Comparison of ENCODE assay signal across 35 cellular contexts in the genomic region with DNA sequence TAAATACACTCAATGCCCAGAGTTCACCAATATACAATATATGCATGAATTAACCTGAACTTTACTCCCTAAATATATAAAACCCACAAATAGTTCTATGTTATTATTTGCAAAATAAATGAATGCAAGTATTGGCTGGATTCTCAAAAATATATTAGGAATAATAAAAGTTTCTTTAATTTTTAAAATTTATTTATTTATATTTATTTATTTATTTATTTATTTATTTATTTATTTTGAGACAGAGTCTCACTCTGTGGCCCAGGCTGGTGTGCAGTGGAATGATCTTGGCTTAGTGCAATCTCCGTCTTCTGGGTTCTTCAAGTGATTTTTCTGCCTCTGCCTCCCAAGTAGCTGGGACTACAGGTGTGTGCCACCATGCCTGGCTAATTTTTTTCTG.
"Had no signal": no experiment of that assay in that cellular context is flagged by ENCODE, and none has a peak within 500 bp of the region (broad histone marks: within the 10 kb centered on the region; RNA-seq: fewer than 3 reads in every experiment).

No MANE protein-coding gene starts in this region.

- H3K27ac ChIP-seq: KMS-11 had no signal

- DNase-seq: Karpas-422, Kasumi-1, MG63, MM.1S, MV-4-11, NCI-H1048, NCI-H1092, NCI-H1092 treated with DMSO at 0.1 percent for 48 hours, NCI-H1105, NCI-H1105 treated with DMSO at 0.1 percent for 48 hours, NCI-H1417, NCI-H1417 treated with DMSO at 0.1 percent for 48 hours, NCI-H1436, NCI-H1436 treated with DMSO at 0.1 percent for 48 hours, NCI-H146, NCI-H1694, NCI-H1694 treated with DMSO at 0.1 percent for 48 hours, NCI-H187, NCI-H187 treated with DMSO at 0.1 percent for 48 hours, NCI-H1930, NCI-H2029, NCI-H2029 treated with DMSO at 0.1 percent for 48 hours, NCI-H2081, NCI-H2081 treated with DMSO at 0.1 percent for 48 hours, NCI-H2107, NCI-H2171, NCI-H2171 treated with DMSO at 0.1 percent for 48 hours, NCI-H2227 treated with DMSO at 0.1 percent for 48 hours, NCI-H226, NCI-H345, NCI-H446, NCI-H446 treated with DMSO at 0.1 percent for 48 hours, NCI-H510A, NCI-H510A treated with DMSO at 0.1 percent for 48 hours had no signal

- H3K36me3 ChIP-seq: MG63 had no signal

- H3K4me3 ChIP-seq: MG63 had no signal

- H3K4me2 ChIP-seq: KMS-11 had no signal

- H3K27me3 ChIP-seq: MG63 had no signal

- H3K9me3 ChIP-seq: MG63 had no signal
